8 cellular contexts compared by ENCODE assay signal in the genomic region with DNA sequence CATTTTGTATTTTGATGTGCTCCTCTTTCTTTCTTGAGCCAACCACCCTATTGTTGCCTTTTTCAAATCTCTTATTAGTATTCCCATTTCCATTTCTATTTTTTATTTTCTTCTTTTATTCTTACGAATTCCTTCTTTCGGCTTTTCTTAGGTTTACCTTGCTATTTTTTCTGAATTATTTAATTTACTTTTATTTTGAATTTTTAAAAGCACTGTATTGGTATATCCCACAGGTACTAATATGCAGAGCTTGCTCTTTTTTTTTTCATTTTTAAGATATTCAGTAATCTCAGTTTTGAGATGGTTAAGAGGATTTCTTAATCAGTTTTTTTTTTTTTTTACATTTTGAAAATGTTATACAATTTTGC. TPM values are rescaled to one million over a fixed set of nuclear protein-coding genes. Genes with fewer than 3 reads are reported as not detected.
DNase-seq lines count a peak whose midpoint lies in the region; ATAC-seq and TF ChIP-seq lines count a peak whose summit lies in the region.

No MANE protein-coding gene starts in this region.

- no peak for ATAC-seq in GM19324 (IDR thresholded peaks at IDR 0.05; ENCODE audit: low FRiP score, unreplicated experiment)

- no peak for DNase-seq in activated CD4-positive, alpha-beta T cell treated with anti-CD3 and anti-CD28 coated beads, Interleukin-2, amount 10 ng/mL, durations not matched to agents 24 days and 14 days
- no peak for DNase-seq in activated CD4-positive, alpha-beta T cell treated with anti-CD3 and anti-CD28 coated beads, Interleukin-2, amount 50 U/mL, for 1 hour
- DNase-seq in adipocyte (ENCODE audit: low read depth) (no peak), kidney epithelial cell (ENCODE audit: low read depth) (no peak), testis (no peak), NCI-H1417 treated with DMSO at 0.1 percent for 48 hours (lab: John Stamatoyannopoulos, UW) (no peak), HuH-7 (ENCODE audit: low spot score) (no peak)

- no peaks in the 10 kb centered on the region for H3K36me3 ChIP-seq in adipocyte (ENCODE audit: control insufficient read depth, insufficient read depth, low read length, severe bottlenecking)
- no peaks in the 10 kb centered on the region for H3K36me3 ChIP-seq in kidney epithelial cell (ENCODE audit: control insufficient read depth, insufficient read depth, low read length)
- no peaks in the 10 kb centered on the region for H3K36me3 ChIP-seq in testis (ENCODE audit: low read depth, missing control alignments)

- peak overlapping the region; percentile 90 for H3K27ac Mint-ChIP-seq in activated CD4-positive, alpha-beta T cell treated with anti-CD3 and anti-CD28 coated beads, Interleukin-2, amount 10 ng/mL, durations not matched to agents 24 days and 14 days

- H3K4me3 Mint-ChIP-seq in activated CD4-positive, alpha-beta T cell treated with anti-CD3 and anti-CD28 coated beads, Interleukin-2, amount 10 ng/mL, durations not matched to agents 24 days and 14 days = peak overlapping the region; percentile 98

- H3K27me3 ChIP-seq in adipocyte (replicated peaks; ENCODE audit: control insufficient read depth, insufficient read depth, low read length) = no peaks in the 10 kb centered on the region
- no peaks in the 10 kb centered on the region for H3K27me3 ChIP-seq in kidney epithelial cell (ENCODE audit: control insufficient read depth, insufficient read depth, low read length)
- H3K27me3 ChIP-seq in testis = no peaks in the 10 kb centered on the region

- H3K4me3 ChIP-seq in adipocyte (ENCODE audit: low read length) (peak overlapping the region; percentile 93), kidney epithelial cell (ENCODE audit: low read depth, low read length) (peak overlapping the region; percentile 86), testis (peak overlapping the region; percentile 76 to 83)

- no peak for TF ChIP-seq POLR2A in testis (IDR thresholded peaks at IDR 0.05)

- WGBS in testis, 2 donors = 69 to 87% methylated on average over 2 of the region's 2 CpGs

- H3K27me3 Mint-ChIP-seq in activated CD4-positive, alpha-beta T cell treated with anti-CD3 and anti-CD28 coated beads, Interleukin-2, amount 10 ng/mL, durations not matched to agents 24 days and 14 days = peaks cover 14% of the 10 kb centered on the region

- H3K9me3 ChIP-seq in adipocyte (ENCODE audit: control insufficient read depth, low read length) (peaks cover 22% of the 10 kb centered on the region), testis (no peaks in the 10 kb centered on the region)

- H3K9me3 Mint-ChIP-seq in activated CD4-positive, alpha-beta T cell treated with anti-CD3 and anti-CD28 coated beads, Interleukin-2, amount 10 ng/mL, durations not matched to agents 24 days and 14 days = peaks cover 10% of the 10 kb centered on the region

- H3K36me3 Mint-ChIP-seq in activated CD4-positive, alpha-beta T cell treated with anti-CD3 and anti-CD28 coated beads, Interleukin-2, amount 10 ng/mL, durations not matched to agents 24 days and 14 days (ENCODE audit: low read depth) = peaks cover 10% of the 10 kb centered on the region

- peaks cover 11% of the 10 kb centered on the region for H3K4me1 ChIP-seq in adipocyte (ENCODE audit: control insufficient read depth, insufficient read depth, low read length)
- no peaks in the 10 kb centered on the region for H3K4me1 ChIP-seq in testis

- intact Hi-C loops in activated CD4-positive, alpha-beta T cell treated with anti-CD3 and anti-CD28 coated beads, Interleukin-2, amount 10 ng/mL, durations not matched to agents 24 days and 14 days (cut with micrococcal nuclease) = loop anchor here (1.0 kb wide), 2 partner anchors 17 to 22 kb away; no protein-coding TSS in a partner anchor
- intact Hi-C loops in testis (cut with DNase I; ENCODE audit: low total_unique reads) = no loop called here

- peak overlapping the region; percentile 90 for H3K9ac ChIP-seq in adipocyte (ENCODE audit: low read length)

- H3K27ac ChIP-seq in testis = peak overlapping the region; percentile 29 to 86

- peaks cover 15% of the 10 kb centered on the region for H3K4me1 Mint-ChIP-seq in activated CD4-positive, alpha-beta T cell treated with anti-CD3 and anti-CD28 coated beads, Interleukin-2, amount 10 ng/mL, durations not matched to agents 24 days and 14 days

- TF ChIP-seq CTCF in kidney epithelial cell (IDR thresholded peaks at IDR 0.05; ENCODE audit: insufficient read depth, low read length, poor library complexity, severe bottlenecking) = no peak
- no peak for TF ChIP-seq CTCF in testis (IDR thresholded peaks at IDR 0.05)

RNA-seq across cellular contexts. Expression of a gene that starts 18.4 kb away (rescaled TPM):
- total RNA-seq in activated CD4-positive, alpha-beta T cell treated with anti-CD3 and anti-CD28 coated beads, Interleukin-2, amount 10 ng/mL, durations not matched to agents 24 days and 14 days = 4.2 and 4.8 TPM in 2 replicates
- total RNA-seq in kidney epithelial cell = 0.84 and 1.9 TPM in 2 replicates
- total RNA-seq in testis = 10 to 100 TPM; 14.6 to 24.2 TPM
- polyA plus RNA-seq in testis (ENCODE audit: insufficient read depth, low read depth, low replicate concordance) = 6.8 TPM
